In the genomic region with DNA sequence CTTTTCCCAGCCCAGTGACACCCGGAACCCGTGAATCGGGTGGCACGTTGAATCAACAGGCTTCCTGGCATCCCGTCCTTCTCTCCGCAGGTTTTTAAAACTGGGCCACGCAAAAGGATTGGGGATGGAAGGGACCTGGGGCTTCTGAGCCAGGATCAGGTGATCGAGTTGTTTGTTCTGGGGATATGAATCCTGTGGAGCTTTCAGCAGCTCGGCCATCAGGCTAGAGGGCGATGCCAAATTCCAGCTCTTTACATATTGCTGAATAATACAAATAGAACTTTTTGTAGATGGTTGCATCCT, we compare ENCODE assay signal across 1 cellular context.
TF ChIP-seq lines count a peak whose summit lies in the region.

No MANE protein-coding gene starts in this region.

TF ChIP-seq in HepG2, 621 proteins besides CTCF, POLR2A, EP300 and RAD21 (continues in another document):
- TF ChIP-seq, protein P1, sequence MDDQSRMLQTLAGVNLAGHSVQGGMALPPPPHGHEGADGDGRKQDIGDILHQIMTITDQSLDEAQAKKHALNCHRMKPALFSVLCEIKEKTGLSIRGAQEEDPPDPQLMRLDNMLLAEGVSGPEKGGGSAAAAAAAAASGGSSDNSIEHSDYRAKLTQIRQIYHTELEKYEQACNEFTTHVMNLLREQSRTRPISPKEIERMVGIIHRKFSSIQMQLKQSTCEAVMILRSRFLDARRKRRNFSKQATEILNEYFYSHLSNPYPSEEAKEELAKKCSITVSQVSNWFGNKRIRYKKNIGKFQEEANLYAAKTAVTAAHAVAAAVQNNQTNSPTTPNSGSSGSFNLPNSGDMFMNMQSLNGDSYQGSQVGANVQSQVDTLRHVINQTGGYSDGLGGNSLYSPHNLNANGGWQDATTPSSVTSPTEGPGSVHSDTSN (CRISPR knock-in tag; IDR thresholded peaks at IDR 0.05; ENCODE audit: borderline replicate concordance), result no peak
- 0 out of 2 replicates have a peak, but pooled peaks have one; percentile 47 for TF ChIP-seq ZSCAN20 (CRISPR knock-in tag; IDR thresholded peaks at IDR 0.05; ENCODE audit: borderline replicate concordance)
- no peak for TF ChIP-seq ZIK1 (CRISPR knock-in tag; IDR thresholded peaks at IDR 0.05; ENCODE audit: borderline replicate concordance, low read depth)
- TF ChIP-seq, protein P2, sequence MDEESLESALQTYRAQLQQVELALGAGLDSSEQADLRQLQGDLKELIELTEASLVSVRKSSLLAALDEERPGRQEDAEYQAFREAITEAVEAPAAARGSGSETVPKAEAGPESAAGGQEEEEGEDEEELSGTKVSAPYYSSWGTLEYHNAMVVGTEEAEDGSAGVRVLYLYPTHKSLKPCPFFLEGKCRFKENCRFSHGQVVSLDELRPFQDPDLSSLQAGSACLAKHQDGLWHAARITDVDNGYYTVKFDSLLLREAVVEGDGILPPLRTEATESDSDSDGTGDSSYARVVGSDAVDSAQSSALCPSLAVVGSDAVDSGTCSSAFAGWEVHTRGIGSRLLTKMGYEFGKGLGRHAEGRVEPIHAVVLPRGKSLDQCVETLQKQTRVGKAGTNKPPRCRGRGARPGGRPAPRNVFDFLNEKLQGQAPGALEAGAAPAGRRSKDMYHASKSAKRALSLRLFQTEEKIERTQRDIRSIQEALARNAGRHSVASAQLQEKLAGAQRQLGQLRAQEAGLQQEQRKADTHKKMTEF (CRISPR knock-in tag; IDR thresholded peaks at IDR 0.05), result no peak
- TF ChIP-seq CHD2 (IDR thresholded peaks at IDR 0.05; ENCODE audit: low read depth, low read length), result no peak
- no peak for TF ChIP-seq ZNF550 (CRISPR knock-in tag; IDR thresholded peaks at IDR 0.05; ENCODE audit: borderline replicate concordance)
- TF ChIP-seq, protein P3, sequence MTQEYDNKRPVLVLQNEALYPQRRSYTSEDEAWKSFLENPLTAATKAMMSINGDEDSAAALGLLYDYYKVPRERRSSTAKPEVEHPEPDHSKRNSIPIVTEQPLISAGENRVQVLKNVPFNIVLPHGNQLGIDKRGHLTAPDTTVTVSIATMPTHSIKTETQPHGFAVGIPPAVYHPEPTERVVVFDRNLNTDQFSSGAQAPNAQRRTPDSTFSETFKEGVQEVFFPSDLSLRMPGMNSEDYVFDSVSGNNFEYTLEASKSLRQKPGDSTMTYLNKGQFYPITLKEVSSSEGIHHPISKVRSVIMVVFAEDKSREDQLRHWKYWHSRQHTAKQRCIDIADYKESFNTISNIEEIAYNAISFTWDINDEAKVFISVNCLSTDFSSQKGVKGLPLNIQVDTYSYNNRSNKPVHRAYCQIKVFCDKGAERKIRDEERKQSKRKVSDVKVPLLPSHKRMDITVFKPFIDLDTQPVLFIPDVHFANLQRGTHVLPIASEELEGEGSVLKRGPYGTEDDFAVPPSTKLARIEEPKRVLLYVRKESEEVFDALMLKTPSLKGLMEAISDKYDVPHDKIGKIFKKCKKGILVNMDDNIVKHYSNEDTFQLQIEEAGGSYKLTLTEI (CRISPR knock-in tag; conservative IDR thresholded peaks at IDR 0.05), result no peak
- TF ChIP-seq, protein P4, sequence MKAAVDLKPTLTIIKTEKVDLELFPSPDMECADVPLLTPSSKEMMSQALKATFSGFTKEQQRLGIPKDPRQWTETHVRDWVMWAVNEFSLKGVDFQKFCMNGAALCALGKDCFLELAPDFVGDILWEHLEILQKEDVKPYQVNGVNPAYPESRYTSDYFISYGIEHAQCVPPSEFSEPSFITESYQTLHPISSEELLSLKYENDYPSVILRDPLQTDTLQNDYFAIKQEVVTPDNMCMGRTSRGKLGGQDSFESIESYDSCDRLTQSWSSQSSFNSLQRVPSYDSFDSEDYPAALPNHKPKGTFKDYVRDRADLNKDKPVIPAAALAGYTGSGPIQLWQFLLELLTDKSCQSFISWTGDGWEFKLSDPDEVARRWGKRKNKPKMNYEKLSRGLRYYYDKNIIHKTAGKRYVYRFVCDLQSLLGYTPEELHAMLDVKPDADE (CRISPR knock-in tag; IDR thresholded peaks at IDR 0.05), result peak; percentile 57; the same call in 1 of the 2 replicates
- no peak for TF ChIP-seq SRY (CRISPR knock-in tag; IDR thresholded peaks at IDR 0.05)
- no peak for TF ChIP-seq PCBP1 (IDR thresholded peaks at IDR 0.05; ENCODE audit: borderline replicate concordance, low read depth, low read length)
- TF ChIP-seq, protein P5, sequence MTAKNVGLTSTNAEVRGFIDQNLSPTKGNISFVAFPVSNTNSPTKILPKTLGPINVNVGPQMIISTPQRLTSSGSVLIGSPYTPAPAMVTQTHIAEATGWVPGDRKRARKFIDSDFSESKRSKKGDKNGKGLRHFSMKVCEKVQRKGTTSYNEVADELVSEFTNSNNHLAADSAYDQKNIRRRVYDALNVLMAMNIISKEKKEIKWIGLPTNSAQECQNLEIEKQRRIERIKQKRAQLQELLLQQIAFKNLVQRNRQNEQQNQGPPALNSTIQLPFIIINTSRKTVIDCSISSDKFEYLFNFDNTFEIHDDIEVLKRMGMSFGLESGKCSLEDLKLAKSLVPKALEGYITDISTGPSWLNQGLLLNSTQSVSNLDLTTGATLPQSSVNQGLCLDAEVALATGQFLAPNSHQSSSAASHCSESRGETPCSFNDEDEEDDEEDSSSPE (CRISPR knock-in tag; IDR thresholded peaks at IDR 0.05), result no peak
- TF ChIP-seq AGO2 (optimal IDR thresholded peaks at IDR 0.05; ENCODE audit: low read depth, low read length), result no peak
- TF ChIP-seq, protein P6, sequence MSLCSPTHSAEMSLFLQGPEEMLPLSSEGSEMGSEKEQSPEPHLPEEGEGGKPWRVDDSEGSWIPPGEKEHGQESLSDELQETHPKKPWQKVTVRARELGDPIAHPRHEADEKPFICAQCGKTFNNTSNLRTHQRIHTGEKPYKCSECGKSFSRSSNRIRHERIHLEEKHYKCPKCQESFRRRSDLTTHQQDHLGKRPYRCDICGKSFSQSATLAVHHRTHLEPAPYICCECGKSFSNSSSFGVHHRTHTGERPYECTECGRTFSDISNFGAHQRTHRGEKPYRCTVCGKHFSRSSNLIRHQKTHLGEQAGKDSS (CRISPR knock-in tag; IDR thresholded peaks at IDR 0.05; ENCODE audit: borderline replicate concordance, low read depth), result no peak
- no peak for TF ChIP-seq GATAD2A (CRISPR knock-in tag; IDR thresholded peaks at IDR 0.05)
- TF ChIP-seq ZNF782 (CRISPR knock-in tag; IDR thresholded peaks at IDR 0.05; ENCODE audit: borderline replicate concordance), result no peak
- TF ChIP-seq ZFP90 (CRISPR knock-in tag; IDR thresholded peaks at IDR 0.05; ENCODE audit: borderline replicate concordance), result no peak
- TF ChIP-seq, protein P7, sequence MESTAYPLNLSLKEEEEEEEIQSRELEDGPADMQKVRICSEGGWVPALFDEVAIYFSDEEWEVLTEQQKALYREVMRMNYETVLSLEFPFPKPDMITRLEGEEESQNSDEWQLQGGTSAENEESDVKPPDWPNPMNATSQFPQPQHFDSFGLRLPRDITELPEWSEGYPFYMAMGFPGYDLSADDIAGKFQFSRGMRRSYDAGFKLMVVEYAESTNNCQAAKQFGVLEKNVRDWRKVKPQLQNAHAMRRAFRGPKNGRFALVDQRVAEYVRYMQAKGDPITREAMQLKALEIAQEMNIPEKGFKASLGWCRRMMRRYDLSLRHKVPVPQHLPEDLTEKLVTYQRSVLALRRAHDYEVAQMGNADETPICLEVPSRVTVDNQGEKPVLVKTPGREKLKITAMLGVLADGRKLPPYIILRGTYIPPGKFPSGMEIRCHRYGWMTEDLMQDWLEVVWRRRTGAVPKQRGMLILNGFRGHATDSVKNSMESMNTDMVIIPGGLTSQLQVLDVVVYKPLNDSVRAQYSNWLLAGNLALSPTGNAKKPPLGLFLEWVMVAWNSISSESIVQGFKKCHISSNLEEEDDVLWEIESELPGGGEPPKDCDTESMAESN (CRISPR knock-in tag; conservative IDR thresholded peaks at IDR 0.05), result no peak
- no peak for TF ChIP-seq ZNF563 (CRISPR knock-in tag; IDR thresholded peaks at IDR 0.05)
- TF ChIP-seq, protein P8, sequence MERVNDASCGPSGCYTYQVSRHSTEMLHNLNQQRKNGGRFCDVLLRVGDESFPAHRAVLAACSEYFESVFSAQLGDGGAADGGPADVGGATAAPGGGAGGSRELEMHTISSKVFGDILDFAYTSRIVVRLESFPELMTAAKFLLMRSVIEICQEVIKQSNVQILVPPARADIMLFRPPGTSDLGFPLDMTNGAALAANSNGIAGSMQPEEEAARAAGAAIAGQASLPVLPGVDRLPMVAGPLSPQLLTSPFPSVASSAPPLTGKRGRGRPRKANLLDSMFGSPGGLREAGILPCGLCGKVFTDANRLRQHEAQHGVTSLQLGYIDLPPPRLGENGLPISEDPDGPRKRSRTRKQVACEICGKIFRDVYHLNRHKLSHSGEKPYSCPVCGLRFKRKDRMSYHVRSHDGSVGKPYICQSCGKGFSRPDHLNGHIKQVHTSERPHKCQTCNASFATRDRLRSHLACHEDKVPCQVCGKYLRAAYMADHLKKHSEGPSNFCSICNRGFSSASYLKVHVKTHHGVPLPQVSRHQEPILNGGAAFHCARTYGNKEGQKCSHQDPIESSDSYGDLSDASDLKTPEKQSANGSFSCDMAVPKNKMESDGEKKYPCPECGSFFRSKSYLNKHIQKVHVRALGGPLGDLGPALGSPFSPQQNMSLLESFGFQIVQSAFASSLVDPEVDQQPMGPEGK (CRISPR knock-in tag; IDR thresholded peaks at IDR 0.05), result no peak
- TF ChIP-seq KLF16 (CRISPR knock-in tag; IDR thresholded peaks at IDR 0.05), result 0 out of 4 replicates have a peak, but pooled peaks of 1 of the 2 experiments have one; percentile 5
- no peak for TF ChIP-seq ZSCAN22 (CRISPR knock-in tag; IDR thresholded peaks at IDR 0.05)
- TF ChIP-seq ZZZ3 (CRISPR knock-in tag; IDR thresholded peaks at IDR 0.05; ENCODE audit: borderline replicate concordance), result peak; percentile 4; the same call in 1 of the 2 replicates
- no peak for TF ChIP-seq ZNF816 (CRISPR knock-in tag; IDR thresholded peaks at IDR 0.05; ENCODE audit: borderline replicate concordance)
- TF ChIP-seq, protein P9, sequence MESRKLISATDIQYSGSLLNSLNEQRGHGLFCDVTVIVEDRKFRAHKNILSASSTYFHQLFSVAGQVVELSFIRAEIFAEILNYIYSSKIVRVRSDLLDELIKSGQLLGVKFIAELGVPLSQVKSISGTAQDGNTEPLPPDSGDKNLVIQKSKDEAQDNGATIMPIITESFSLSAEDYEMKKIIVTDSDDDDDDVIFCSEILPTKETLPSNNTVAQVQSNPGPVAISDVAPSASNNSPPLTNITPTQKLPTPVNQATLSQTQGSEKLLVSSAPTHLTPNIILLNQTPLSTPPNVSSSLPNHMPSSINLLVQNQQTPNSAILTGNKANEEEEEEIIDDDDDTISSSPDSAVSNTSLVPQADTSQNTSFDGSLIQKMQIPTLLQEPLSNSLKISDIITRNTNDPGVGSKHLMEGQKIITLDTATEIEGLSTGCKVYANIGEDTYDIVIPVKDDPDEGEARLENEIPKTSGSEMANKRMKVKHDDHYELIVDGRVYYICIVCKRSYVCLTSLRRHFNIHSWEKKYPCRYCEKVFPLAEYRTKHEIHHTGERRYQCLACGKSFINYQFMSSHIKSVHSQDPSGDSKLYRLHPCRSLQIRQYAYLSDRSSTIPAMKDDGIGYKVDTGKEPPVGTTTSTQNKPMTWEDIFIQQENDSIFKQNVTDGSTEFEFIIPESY (CRISPR knock-in tag; IDR thresholded peaks at IDR 0.05), result no peak
- TF ChIP-seq MIER3 (CRISPR knock-in tag; IDR thresholded peaks at IDR 0.05; ENCODE audit: borderline replicate concordance), result no peak
- TF ChIP-seq, protein P10, sequence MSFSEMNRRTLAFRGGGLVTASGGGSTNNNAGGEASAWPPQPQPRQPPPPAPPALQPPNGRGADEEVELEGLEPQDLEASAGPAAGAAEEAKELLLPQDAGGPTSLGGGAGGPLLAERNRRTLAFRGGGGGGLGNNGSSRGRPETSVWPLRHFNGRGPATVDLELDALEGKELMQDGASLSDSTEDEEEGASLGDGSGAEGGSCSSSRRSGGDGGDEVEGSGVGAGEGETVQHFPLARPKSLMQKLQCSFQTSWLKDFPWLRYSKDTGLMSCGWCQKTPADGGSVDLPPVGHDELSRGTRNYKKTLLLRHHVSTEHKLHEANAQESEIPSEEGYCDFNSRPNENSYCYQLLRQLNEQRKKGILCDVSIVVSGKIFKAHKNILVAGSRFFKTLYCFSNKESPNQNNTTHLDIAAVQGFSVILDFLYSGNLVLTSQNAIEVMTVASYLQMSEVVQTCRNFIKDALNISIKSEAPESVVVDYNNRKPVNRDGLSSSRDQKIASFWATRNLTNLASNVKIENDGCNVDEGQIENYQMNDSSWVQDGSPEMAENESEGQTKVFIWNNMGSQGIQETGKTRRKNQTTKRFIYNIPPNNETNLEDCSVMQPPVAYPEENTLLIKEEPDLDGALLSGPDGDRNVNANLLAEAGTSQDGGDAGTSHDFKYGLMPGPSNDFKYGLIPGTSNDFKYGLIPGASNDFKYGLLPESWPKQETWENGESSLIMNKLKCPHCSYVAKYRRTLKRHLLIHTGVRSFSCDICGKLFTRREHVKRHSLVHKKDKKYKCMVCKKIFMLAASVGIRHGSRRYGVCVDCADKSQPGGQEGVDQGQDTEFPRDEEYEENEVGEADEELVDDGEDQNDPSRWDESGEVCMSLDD (CRISPR knock-in tag; IDR thresholded peaks at IDR 0.05; ENCODE audit: borderline replicate concordance), result peak; percentile 11; the same call in 1 of the 2 replicates
- no peak for TF ChIP-seq ZNF468 (CRISPR knock-in tag; IDR thresholded peaks at IDR 0.05)
- TF ChIP-seq SSRP1 (CRISPR knock-in tag; IDR thresholded peaks at IDR 0.05), result no peak
- TF ChIP-seq ZNF772 (CRISPR knock-in tag; IDR thresholded peaks at IDR 0.05), result no peak
- no peak for TF ChIP-seq HOXA5 (CRISPR knock-in tag; IDR thresholded peaks at IDR 0.05)
- TF ChIP-seq, protein P11, sequence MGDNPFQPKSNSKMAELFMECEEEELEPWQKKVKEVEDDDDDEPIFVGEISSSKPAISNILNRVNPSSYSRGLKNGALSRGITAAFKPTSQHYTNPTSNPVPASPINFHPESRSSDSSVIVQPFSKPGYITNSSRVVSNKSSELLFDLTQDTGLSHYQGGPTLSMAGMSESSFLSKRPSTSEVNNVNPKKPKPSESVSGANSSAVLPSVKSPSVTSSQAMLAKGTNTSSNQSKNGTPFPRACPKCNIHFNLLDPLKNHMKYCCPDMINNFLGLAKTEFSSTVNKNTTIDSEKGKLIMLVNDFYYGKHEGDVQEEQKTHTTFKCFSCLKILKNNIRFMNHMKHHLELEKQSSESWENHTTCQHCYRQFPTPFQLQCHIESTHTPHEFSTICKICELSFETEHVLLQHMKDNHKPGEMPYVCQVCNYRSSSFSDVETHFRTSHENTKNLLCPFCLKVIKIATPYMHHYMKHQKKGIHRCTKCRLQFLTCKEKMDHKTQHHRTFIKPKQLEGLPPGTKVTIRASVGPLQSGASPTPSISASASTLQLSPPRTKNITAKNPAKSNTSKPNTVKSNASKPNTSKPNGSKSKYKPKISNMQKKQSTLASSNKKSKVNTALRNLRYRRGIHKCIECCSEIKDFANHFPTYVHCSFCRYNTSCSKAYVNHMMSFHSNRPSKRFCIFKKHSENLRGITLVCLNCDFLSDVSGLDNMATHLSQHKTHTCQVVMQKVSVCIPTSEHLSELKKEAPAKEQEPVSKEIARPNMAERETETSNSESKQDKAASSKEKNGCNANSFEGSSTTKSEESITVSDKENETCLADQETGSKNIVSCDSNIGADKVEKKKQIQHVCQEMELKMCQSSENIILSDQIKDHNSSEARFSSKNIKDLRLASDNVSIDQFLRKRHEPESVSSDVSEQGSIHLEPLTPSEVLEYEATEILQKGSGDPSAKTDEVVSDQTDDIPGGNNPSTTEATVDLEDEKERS (CRISPR knock-in tag; IDR thresholded peaks at IDR 0.05), result no peak
- TF ChIP-seq ZNF879 (CRISPR knock-in tag; IDR thresholded peaks at IDR 0.05), result 0 out of 2 replicates have a peak, but pooled peaks have one; percentile 17
